ENCODE assay signal across 21 cellular contexts in the genomic region with DNA sequence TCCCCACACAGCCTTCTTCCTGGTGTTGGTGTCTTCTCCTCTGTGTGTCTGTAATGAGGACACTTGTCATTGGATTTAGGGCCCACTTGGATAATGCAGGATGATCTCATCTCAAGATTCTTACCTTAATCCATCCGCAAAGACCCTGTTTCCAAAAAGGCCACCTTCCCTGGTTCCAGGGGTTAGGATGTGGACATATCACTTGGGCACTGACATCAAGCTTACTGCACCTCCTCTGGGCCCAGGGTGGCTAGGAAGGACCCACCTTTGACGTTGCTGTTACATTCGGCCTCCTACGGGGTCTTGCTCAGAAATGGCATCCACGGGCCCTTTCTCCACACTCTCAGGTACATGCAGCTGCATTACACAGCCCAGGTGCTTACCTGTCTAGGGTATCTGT.
"Had no signal": no experiment of that assay in that cellular context is flagged by ENCODE, and none has a peak within 500 bp of the region (broad histone marks: within the 10 kb centered on the region; RNA-seq: fewer than 3 reads in every experiment).

No MANE protein-coding gene starts in this region.

- DNase-seq: activated CD4-positive, alpha-beta T cell treated with anti-CD3 and anti-CD28 coated beads for 48 hours; activated CD4-positive, alpha-beta T cell treated with anti-CD3 and anti-CD28 coated beads, Interleukin-2, amount 50 U/mL, for 4 hours; activated naive CD4-positive, alpha-beta T cell treated with anti-CD3 and anti-CD28 coated beads, Interleukin-2, amount 50 U/mL, for 16 hours; activated T-cell treated with anti-CD3 and anti-CD28 coated beads for 4 hours; activated T-cell treated with anti-CD3 and anti-CD28 coated beads, Interleukin-2, amount 50 U/mL, for 48 hours; central memory CD4-positive, alpha-beta T cell; KG1; NCI-H1092; NCI-H1417 treated with DMSO at 0.1 percent for 48 hours; NCI-H1694; NCI-H2029; NCI-H69; NK-92 treated with Interleukin-12 subunit alpha and Interleukin-12 subunit beta, amount 100 ng/mL, for 24 hours; OCI-M1; Right ventricle myocardium superior; RPMI8226; SJCRH30; SK-N-SH; T-helper 1 cell had no signal

- ATAC-seq: activated T-helper 17 cell treated with anti-CD3 and anti-CD28 coated beads, Interleukin-2, amount 50 U/mL, for 72 hours; Panc1 had no signal
